Comparison of ENCODE assay signal across 7 cellular contexts in the genomic region with DNA sequence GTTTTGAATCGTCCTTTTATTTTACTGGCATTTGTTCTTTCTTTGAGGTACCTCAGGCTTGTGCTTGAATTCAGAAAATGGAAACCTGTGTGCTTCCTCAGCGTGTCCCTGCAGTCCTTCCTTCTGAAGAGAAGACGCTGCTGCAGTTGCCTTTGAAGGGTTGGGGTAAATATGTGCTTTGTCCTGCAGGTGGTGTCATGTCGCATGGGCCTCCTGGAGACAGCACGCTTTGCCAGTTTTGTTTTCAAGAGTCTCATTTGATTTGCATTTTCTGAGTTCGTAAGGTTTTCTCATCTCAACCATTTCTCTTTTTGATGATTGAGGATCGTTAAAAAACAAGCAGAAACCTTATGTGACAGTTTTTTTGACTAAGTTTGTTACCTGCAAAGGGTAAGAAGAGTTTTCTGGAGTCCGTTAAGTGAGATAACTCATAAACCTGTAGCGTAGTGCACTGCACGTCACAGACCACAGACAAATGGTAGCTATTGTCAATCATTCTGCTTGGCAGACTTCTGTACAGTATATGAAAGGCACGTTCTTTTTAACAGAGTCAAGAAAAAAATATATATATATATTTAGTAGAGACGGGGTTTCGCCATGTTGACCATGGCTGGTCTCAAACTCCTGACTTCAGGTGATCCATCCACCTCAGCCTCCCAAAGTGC. TPM values are rescaled to one million over a fixed set of nuclear protein-coding genes. Genes with fewer than 3 reads are reported as not detected.
DNase-seq lines count a peak whose midpoint lies in the region; ATAC-seq and TF ChIP-seq lines count a peak whose summit lies in the region.

No MANE protein-coding gene starts in this region.

- no peaks in the 10 kb centered on the region for H3K9me3 Mint-ChIP-seq in mesothelial cell of epicardium

- no peak overlapping the region for H3K27ac ChIP-seq in right cardiac atrium (ENCODE audit: low read length)

- H3K36me3 Mint-ChIP-seq in mesothelial cell of epicardium: peaks cover 20% of the 10 kb centered on the region

- H3K4me1 ChIP-seq in right cardiac atrium (ENCODE audit: control insufficient read depth, insufficient read depth, low read length): no peaks in the 10 kb centered on the region

- WGBS in right cardiac atrium: 95% methylated on average over 13 of the region's 13 CpGs

- ATAC-seq in HG02610 (IDR thresholded peaks at IDR 0.05; ENCODE audit: unreplicated experiment) (peak; percentile 54), GM21619 (IDR thresholded peaks at IDR 0.05; ENCODE audit: unreplicated experiment) (no peak), right cardiac atrium (no peak)

- no peak overlapping the region for H3K4me3 Mint-ChIP-seq in mesothelial cell of epicardium

- intact Hi-C loops in right cardiac atrium (cut with DNase I): no loop called here

- peaks cover 5% of the 10 kb centered on the region for H3K4me1 Mint-ChIP-seq in mesothelial cell of epicardium

- DNase-seq in UCSD-AML1 (lab: John Stamatoyannopoulos, UW; ENCODE audit: unreplicated experiment): peak; percentile 15
- no peak for DNase-seq in mesothelial cell of epicardium (ENCODE audit: low spot score in 2 of 2, unreplicated experiment in 2 of 2)
- no peak for DNase-seq in KG1 (lab: John Stamatoyannopoulos, UW)
- DNase-seq in right cardiac atrium: no peak

- H3K4me3 ChIP-seq in right cardiac atrium (ENCODE audit: low read length): no peak overlapping the region

- no peak overlapping the region for H3K27ac Mint-ChIP-seq in mesothelial cell of epicardium

- TF ChIP-seq CTCF in GM12874 (IDR thresholded peaks at IDR 0.05; ENCODE audit: insufficient read depth, low read depth, low read length) (peak; percentile 63), mesothelial cell of epicardium (IDR thresholded peaks at IDR 0.05; ENCODE audit: unreplicated experiment) (peak; percentile 35)

- H3K27me3 Mint-ChIP-seq in mesothelial cell of epicardium (ENCODE audit: low read depth): peaks cover 6% of the 10 kb centered on the region

- H3K9me3 ChIP-seq in right cardiac atrium (ENCODE audit: control insufficient read depth, low read length): no peaks in the 10 kb centered on the region

- H3K27me3 ChIP-seq in right cardiac atrium (ENCODE audit: control insufficient read depth, insufficient read depth): no peaks in the 10 kb centered on the region

RNA-seq across cellular contexts. Expression of gene CDC123, which starts 57.0 kb away (rescaled TPM):
- total RNA-seq in mesothelial cell of epicardium: 60.2 to 65.7 TPM (median 60.8 TPM) in 3 replicates
- 10 to 100 TPM; 46.6 to 70.4 (median 63.1) TPM for total RNA-seq in right cardiac atrium
- 46.0 TPM for polyA plus RNA-seq in right cardiac atrium

RNA-seq across cellular contexts. Expression of gene NUDT5, which starts 57.3 kb away (rescaled TPM):
- total RNA-seq in mesothelial cell of epicardium (51.0 to 58.6 TPM (median 54.1 TPM) in 3 replicates), right cardiac atrium (10 to 100 TPM in 3 of 4 donors, 1 to 10 TPM in 1; 9.4 to 13.8 (median 13.0) TPM)
- polyA plus RNA-seq in right cardiac atrium: 12.4 TPM
